1 cellular context compared by ENCODE assay signal in the genomic region with DNA sequence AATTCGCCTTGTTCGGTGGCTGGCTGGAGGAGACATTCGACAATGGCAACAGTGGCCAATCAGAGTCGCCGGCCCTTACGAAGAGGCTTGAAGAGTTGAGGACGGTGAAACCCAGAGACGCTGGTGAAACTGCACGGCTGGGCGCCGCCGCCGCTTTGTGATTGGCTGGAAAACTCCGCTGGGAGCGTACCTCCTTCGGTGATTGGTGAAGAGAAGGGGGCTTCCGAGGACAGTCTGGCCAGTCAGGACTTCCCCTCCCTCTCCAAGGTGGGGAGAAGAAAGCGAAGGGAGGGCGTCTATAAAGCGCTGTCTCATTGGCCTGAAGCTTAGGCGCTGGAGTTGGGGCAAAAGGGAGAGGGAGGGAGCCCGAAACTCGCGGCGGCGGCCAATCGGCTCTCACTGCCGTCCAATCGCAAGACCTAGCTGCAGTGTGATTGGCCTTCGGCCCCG.
TF ChIP-seq lines count a peak whose summit lies in the region.

No MANE protein-coding gene starts in this region.

TF ChIP-seq in H1, 55 proteins besides CTCF, POLR2A, EP300 and RAD21 (continued from another document):
- TF ChIP-seq, protein P1, sequence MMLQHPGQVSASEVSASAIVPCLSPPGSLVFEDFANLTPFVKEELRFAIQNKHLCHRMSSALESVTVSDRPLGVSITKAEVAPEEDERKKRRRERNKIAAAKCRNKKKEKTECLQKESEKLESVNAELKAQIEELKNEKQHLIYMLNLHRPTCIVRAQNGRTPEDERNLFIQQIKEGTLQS (IDR thresholded peaks at IDR 0.05; ENCODE audit: insufficient read depth, low read depth, low read length) = no peak
- TF ChIP-seq GABPA (IDR thresholded peaks at IDR 0.05; ENCODE audit: borderline replicate concordance, insufficient read depth, low read length) = no peak
- TF ChIP-seq SP4 (IDR thresholded peaks at IDR 0.05; ENCODE audit: low read length) = peak; percentile 27; the same call in 1 of the 2 replicates
- TF ChIP-seq, protein P2, sequence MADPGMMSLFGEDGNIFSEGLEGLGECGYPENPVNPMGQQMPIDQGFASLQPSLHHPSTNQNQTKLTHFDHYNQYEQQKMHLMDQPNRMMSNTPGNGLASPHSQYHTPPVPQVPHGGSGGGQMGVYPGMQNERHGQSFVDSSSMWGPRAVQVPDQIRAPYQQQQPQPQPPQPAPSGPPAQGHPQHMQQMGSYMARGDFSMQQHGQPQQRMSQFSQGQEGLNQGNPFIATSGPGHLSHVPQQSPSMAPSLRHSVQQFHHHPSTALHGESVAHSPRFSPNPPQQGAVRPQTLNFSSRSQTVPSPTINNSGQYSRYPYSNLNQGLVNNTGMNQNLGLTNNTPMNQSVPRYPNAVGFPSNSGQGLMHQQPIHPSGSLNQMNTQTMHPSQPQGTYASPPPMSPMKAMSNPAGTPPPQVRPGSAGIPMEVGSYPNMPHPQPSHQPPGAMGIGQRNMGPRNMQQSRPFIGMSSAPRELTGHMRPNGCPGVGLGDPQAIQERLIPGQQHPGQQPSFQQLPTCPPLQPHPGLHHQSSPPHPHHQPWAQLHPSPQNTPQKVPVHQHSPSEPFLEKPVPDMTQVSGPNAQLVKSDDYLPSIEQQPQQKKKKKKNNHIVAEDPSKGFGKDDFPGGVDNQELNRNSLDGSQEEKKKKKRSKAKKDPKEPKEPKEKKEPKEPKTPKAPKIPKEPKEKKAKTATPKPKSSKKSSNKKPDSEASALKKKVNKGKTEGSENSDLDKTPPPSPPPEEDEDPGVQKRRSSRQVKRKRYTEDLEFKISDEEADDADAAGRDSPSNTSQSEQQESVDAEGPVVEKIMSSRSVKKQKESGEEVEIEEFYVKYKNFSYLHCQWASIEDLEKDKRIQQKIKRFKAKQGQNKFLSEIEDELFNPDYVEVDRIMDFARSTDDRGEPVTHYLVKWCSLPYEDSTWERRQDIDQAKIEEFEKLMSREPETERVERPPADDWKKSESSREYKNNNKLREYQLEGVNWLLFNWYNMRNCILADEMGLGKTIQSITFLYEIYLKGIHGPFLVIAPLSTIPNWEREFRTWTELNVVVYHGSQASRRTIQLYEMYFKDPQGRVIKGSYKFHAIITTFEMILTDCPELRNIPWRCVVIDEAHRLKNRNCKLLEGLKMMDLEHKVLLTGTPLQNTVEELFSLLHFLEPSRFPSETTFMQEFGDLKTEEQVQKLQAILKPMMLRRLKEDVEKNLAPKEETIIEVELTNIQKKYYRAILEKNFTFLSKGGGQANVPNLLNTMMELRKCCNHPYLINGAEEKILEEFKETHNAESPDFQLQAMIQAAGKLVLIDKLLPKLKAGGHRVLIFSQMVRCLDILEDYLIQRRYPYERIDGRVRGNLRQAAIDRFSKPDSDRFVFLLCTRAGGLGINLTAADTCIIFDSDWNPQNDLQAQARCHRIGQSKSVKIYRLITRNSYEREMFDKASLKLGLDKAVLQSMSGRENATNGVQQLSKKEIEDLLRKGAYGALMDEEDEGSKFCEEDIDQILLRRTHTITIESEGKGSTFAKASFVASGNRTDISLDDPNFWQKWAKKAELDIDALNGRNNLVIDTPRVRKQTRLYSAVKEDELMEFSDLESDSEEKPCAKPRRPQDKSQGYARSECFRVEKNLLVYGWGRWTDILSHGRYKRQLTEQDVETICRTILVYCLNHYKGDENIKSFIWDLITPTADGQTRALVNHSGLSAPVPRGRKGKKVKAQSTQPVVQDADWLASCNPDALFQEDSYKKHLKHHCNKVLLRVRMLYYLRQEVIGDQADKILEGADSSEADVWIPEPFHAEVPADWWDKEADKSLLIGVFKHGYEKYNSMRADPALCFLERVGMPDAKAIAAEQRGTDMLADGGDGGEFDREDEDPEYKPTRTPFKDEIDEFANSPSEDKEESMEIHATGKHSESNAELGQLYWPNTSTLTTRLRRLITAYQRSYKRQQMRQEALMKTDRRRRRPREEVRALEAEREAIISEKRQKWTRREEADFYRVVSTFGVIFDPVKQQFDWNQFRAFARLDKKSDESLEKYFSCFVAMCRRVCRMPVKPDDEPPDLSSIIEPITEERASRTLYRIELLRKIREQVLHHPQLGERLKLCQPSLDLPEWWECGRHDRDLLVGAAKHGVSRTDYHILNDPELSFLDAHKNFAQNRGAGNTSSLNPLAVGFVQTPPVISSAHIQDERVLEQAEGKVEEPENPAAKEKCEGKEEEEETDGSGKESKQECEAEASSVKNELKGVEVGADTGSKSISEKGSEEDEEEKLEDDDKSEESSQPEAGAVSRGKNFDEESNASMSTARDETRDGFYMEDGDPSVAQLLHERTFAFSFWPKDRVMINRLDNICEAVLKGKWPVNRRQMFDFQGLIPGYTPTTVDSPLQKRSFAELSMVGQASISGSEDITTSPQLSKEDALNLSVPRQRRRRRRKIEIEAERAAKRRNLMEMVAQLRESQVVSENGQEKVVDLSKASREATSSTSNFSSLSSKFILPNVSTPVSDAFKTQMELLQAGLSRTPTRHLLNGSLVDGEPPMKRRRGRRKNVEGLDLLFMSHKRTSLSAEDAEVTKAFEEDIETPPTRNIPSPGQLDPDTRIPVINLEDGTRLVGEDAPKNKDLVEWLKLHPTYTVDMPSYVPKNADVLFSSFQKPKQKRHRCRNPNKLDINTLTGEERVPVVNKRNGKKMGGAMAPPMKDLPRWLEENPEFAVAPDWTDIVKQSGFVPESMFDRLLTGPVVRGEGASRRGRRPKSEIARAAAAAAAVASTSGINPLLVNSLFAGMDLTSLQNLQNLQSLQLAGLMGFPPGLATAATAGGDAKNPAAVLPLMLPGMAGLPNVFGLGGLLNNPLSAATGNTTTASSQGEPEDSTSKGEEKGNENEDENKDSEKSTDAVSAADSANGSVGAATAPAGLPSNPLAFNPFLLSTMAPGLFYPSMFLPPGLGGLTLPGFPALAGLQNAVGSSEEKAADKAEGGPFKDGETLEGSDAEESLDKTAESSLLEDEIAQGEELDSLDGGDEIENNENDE (IDR thresholded peaks at IDR 0.05; ENCODE audit: insufficient replicate concordance, low read length) = no peak
- no peak for TF ChIP-seq CBX8 (IDR thresholded peaks at IDR 0.05; ENCODE audit: borderline replicate concordance, low read depth, low read length)
- TF ChIP-seq BRCA1 (IDR thresholded peaks at IDR 0.05; ENCODE audit: low read depth, low read length) = no peak
- no peak; the same call in 1 of the 2 replicates for TF ChIP-seq RBBP5 (IDR thresholded peaks at IDR 0.05; ENCODE audit: borderline replicate concordance, low read depth, low read length)
- TF ChIP-seq, protein P3, sequence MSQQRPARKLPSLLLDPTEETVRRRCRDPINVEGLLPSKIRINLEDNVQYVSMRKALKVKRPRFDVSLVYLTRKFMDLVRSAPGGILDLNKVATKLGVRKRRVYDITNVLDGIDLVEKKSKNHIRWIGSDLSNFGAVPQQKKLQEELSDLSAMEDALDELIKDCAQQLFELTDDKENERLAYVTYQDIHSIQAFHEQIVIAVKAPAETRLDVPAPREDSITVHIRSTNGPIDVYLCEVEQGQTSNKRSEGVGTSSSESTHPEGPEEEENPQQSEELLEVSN (IDR thresholded peaks at IDR 0.05) = no peak
- no peak for TF ChIP-seq JUN (IDR thresholded peaks at IDR 0.05; ENCODE audit: low read depth, low read length)
- TF ChIP-seq RFX5 (IDR thresholded peaks at IDR 0.05; ENCODE audit: borderline replicate concordance, low read depth, low read length) = peak; percentile 11; the same call in 1 of the 2 replicates
- TF ChIP-seq TAF7 (optimal IDR thresholded peaks at IDR 0.05; ENCODE audit: borderline replicate concordance, low read depth, low read length) = no peak
- TF ChIP-seq POU5F1 (IDR thresholded peaks at IDR 0.05; ENCODE audit: low read depth, low read length) = no peak
- TF ChIP-seq SAP30 (IDR thresholded peaks at IDR 0.05; ENCODE audit: insufficient read depth, insufficient replicate concordance, low read length) = no peak
- TF ChIP-seq CHD2 (IDR thresholded peaks at IDR 0.05; ENCODE audit: low read length) = peak; percentile 79
- TF ChIP-seq FOSL1 (IDR thresholded peaks at IDR 0.05; ENCODE audit: insufficient read depth, low read depth, low read length) = no peak
- no peak for TF ChIP-seq TEAD4 (IDR thresholded peaks at IDR 0.05; ENCODE audit: low read depth, low read length)
- no peak for TF ChIP-seq SIX5 (IDR thresholded peaks at IDR 0.05; ENCODE audit: low read depth, low read length)
- peak; percentile 18; the same call in 1 of the 2 replicates for TF ChIP-seq CREB1 (IDR thresholded peaks at IDR 0.05)
- peak; percentile 97 for TF ChIP-seq SP1 (IDR thresholded peaks at IDR 0.05; ENCODE audit: low read depth, low read length)
- no peak for TF ChIP-seq NRF1 (IDR thresholded peaks at IDR 0.05; ENCODE audit: low read depth, low read length)
- no peak for TF ChIP-seq SRF (IDR thresholded peaks at IDR 0.05; ENCODE audit: low read depth, low read length)
- TF ChIP-seq CTBP2 (IDR thresholded peaks at IDR 0.05; ENCODE audit: borderline replicate concordance, insufficient read depth, insufficient read length, low read length) = no peak
- no peak for TF ChIP-seq TCF12 (IDR thresholded peaks at IDR 0.05; ENCODE audit: low read depth, low read length)
- TF ChIP-seq POLR2AphosphoS5 (IDR thresholded peaks at IDR 0.05; ENCODE audit: low read depth, low read length) = no peak
- no peak for TF ChIP-seq PHF8 (conservative IDR thresholded peaks at IDR 0.05; ENCODE audit: low read depth, low read length)
- TF ChIP-seq, protein P4, sequence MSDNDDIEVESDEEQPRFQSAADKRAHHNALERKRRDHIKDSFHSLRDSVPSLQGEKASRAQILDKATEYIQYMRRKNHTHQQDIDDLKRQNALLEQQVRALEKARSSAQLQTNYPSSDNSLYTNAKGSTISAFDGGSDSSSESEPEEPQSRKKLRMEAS (IDR thresholded peaks at IDR 0.05) = peak; percentile 47; the same call in 1 of the 2 replicates
- no peak for TF ChIP-seq KDM4A (IDR thresholded peaks at IDR 0.05; ENCODE audit: low read depth, low read length, severe bottlenecking)
- TF ChIP-seq GTF2F1 (IDR thresholded peaks at IDR 0.05; ENCODE audit: borderline replicate concordance, low read depth, low read length) = no peak
- no peak for TF ChIP-seq KDM5A (IDR thresholded peaks at IDR 0.05; ENCODE audit: low read length)
- TF ChIP-seq, protein P5, sequence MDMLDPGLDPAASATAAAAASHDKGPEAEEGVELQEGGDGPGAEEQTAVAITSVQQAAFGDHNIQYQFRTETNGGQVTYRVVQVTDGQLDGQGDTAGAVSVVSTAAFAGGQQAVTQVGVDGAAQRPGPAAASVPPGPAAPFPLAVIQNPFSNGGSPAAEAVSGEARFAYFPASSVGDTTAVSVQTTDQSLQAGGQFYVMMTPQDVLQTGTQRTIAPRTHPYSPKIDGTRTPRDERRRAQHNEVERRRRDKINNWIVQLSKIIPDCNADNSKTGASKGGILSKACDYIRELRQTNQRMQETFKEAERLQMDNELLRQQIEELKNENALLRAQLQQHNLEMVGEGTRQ (IDR thresholded peaks at IDR 0.05; ENCODE audit: low read length) = no peak
- TF ChIP-seq TBP (IDR thresholded peaks at IDR 0.05; ENCODE audit: low read depth, low read length) = no peak; the same call in 1 of the 2 replicates
- TF ChIP-seq SP2 (IDR thresholded peaks at IDR 0.05; ENCODE audit: low read length) = peak; percentile 30; the same call in 1 of the 2 replicates
- TF ChIP-seq KDM1A (IDR thresholded peaks at IDR 0.05; ENCODE audit: borderline replicate concordance, low read length) = no peak
- TF ChIP-seq SUZ12 (IDR thresholded peaks at IDR 0.05; ENCODE audit: low read length) = no peak
- TF ChIP-seq BCL11A (IDR thresholded peaks at IDR 0.05; ENCODE audit: low read depth in 2 of 2, low read length in 2 of 2) = no peak
- TF ChIP-seq RNF2 (IDR thresholded peaks at IDR 0.05; ENCODE audit: borderline replicate concordance, low read depth, low read length, missing control alignments, poor library complexity, severe bottlenecking) = no peak
- no peak for TF ChIP-seq JUND (IDR thresholded peaks at IDR 0.05; ENCODE audit: low read length)
